ENCODE assay signal across 8 cellular contexts in genomic region chr1:25338188-25338981, GRCh38. TPM values are rescaled to one million over a fixed set of nuclear protein-coding genes. Genes with fewer than 3 reads are reported as not detected.
A peak's percentile ranks its signal among the peaks of the same experiment; 100 is the strongest.
DNase-seq lines count a peak whose midpoint lies in the region; ATAC-seq, FAIRE-seq and TF ChIP-seq lines count a peak whose summit lies in the region.

TSS of gene TMEM50A (plus strand) at chr1:25338334. CDS start at chr1:25340487, 2,153 bp downstream.

- H3K27ac ChIP-seq in H1 (ENCODE audit: low read depth, low read length): peak within 1 kb of the TSS; percentile 89
- H3K27ac ChIP-seq in mesenchymal stem cell (ENCODE audit: low read length, poor library complexity, severe bottlenecking): peak within 1 kb of the TSS; percentile 98

- peak; percentile 64 for ATAC-seq in GM19468 (IDR thresholded peaks at IDR 0.05; ENCODE audit: extremely low read depth, unreplicated experiment)
- peak; percentile 82 for ATAC-seq in activated CD8-positive, alpha-beta memory T cell treated with anti-CD3 and anti-CD28 coated beads, Interleukin-2, amount 10 ng/mL, durations not matched to agents 7 days and 5 days

- no peak within 1 kb of the TSS for H2BK15ac ChIP-seq in H1 (ENCODE audit: low read length)
- H2BK15ac ChIP-seq in mesenchymal stem cell (ENCODE audit: low read depth, poor library complexity, severe bottlenecking): peak within 1 kb of the TSS; percentile 92

- H3K9ac ChIP-seq in H1 (replicated peaks in 1 of 4; ENCODE audit: extremely low read depth in 1 of 4, low read depth in 3 of 4, low read length in 3 of 4) (peak within 1 kb of the TSS; percentile 79 to 95 (median 82)), mesenchymal stem cell (ENCODE audit: low read length) (peak within 1 kb of the TSS; percentile 96)

- H3K14ac ChIP-seq in H1 (ENCODE audit: insufficient read length) (no peak within 1 kb of the TSS), mesenchymal stem cell (ENCODE audit: low read length in 2 of 2) (peak within 1 kb of the TSS in 1 of 2 experiments; percentile 81)

- H3K27ac Mint-ChIP-seq in activated CD8-positive, alpha-beta memory T cell treated with anti-CD3 and anti-CD28 coated beads, Interleukin-2, amount 10 ng/mL, durations not matched to agents 7 days and 5 days: peak within 1 kb of the TSS; percentile 98

- H2AFZ ChIP-seq in H1 (ENCODE audit: low read length): no peak within 1 kb of the TSS; the same call in 1 of the 2 replicates
- peak within 1 kb of the TSS; percentile 98 for H2AFZ ChIP-seq in mesenchymal stem cell (ENCODE audit: low read depth, low read length)

- no peak for FAIRE-seq in H1 (lab: Jason Lieb, UNC)

- H3K9me3 Mint-ChIP-seq in activated CD8-positive, alpha-beta memory T cell treated with anti-CD3 and anti-CD28 coated beads, Interleukin-2, amount 10 ng/mL, durations not matched to agents 7 days and 5 days (ENCODE audit: low read depth): no peaks in the 10 kb centered on the region

- TF ChIP-seq RAD21 in H1 (IDR thresholded peaks at IDR 0.05 in 1 of 2, conservative IDR thresholded peaks at IDR 0.05 in 1 of 2; ENCODE audit: low read depth in 2 of 2, low read length in 2 of 2): no peak

- peak within 1 kb of the TSS; percentile 76 to 95 (median 88) for H3K4me3 ChIP-seq in H1 (ENCODE audit: extremely low read depth in 1 of 4, insufficient read depth in 2 of 4, low read depth in 3 of 4, low read length in 4 of 4)
- H3K4me3 ChIP-seq in mesenchymal stem cell (ENCODE audit: insufficient read depth in 1 of 2, low read depth in 1 of 2, low read length in 2 of 2): peak within 1 kb of the TSS; percentile 86 to 92

- H2BK12ac ChIP-seq in H1 (ENCODE audit: low read depth, low read length) (no peak within 1 kb of the TSS), mesenchymal stem cell (ENCODE audit: low read length in 2 of 2) (peak within 1 kb of the TSS in 1 of 2 experiments; percentile 32)

- TF ChIP-seq CTCF in H1 (IDR thresholded peaks at IDR 0.05; ENCODE audit: control extremely low read depth in 1 of 3, insufficient read depth in 1 of 3, low read depth in 1 of 3, low read length in 3 of 3): 0 out of 4 replicates have a peak, but pooled peaks of 1 of the 3 experiments have one; percentile 0

- H3K4ac ChIP-seq in H1 (replicated peaks; ENCODE audit: insufficient read length, low read depth, low read length): peak within 1 kb of the TSS; percentile 53
- peak within 1 kb of the TSS; percentile 89 to 91 for H3K4ac ChIP-seq in mesenchymal stem cell (ENCODE audit: low read depth in 1 of 2, low read length in 2 of 2)

- H4K8ac ChIP-seq in H1 (ENCODE audit: extremely low read depth, insufficient read depth, low read length): peak within 1 kb of the TSS; percentile 95
- peak within 1 kb of the TSS; percentile 96 for H4K8ac ChIP-seq in mesenchymal stem cell (ENCODE audit: low read length)

- H3K27me3 Mint-ChIP-seq in activated CD8-positive, alpha-beta memory T cell treated with anti-CD3 and anti-CD28 coated beads, Interleukin-2, amount 10 ng/mL, durations not matched to agents 7 days and 5 days: no peaks in the 10 kb centered on the region

- peaks cover 0 to 6% (median 0%) of the 10 kb centered on the region in 4 experiments; a peak in 2 of 7 replicates for H3K4me1 ChIP-seq in H1 (replicated peaks in 1 of 4; ENCODE audit: control insufficient read depth in 3 of 4, insufficient read depth in 4 of 4, low read length in 3 of 4)
- H3K4me1 ChIP-seq in mesenchymal stem cell (ENCODE audit: control insufficient read depth, insufficient read depth, low read depth, low read length): peaks cover 3% of the 10 kb centered on the region

- H3K4me3 Mint-ChIP-seq in activated CD8-positive, alpha-beta memory T cell treated with anti-CD3 and anti-CD28 coated beads, Interleukin-2, amount 10 ng/mL, durations not matched to agents 7 days and 5 days: peak within 1 kb of the TSS; percentile 92

- peak within 1 kb of the TSS; percentile 40 for H4K91ac ChIP-seq in H1 (replicated peaks; ENCODE audit: insufficient read length, low read length)
- peak within 1 kb of the TSS; percentile 94 for H4K91ac ChIP-seq in mesenchymal stem cell (ENCODE audit: low read length)

- peaks cover 0 to 1% of the 10 kb centered on the region in 2 experiments for H4K20me1 ChIP-seq in H1 (replicated peaks in 1 of 2; ENCODE audit: control insufficient read depth in 1 of 2, insufficient read depth in 2 of 2, low read length in 2 of 2)

- no peak within 1 kb of the TSS for H2BK20ac ChIP-seq in H1 (ENCODE audit: low read length)

- peak; percentile 93 for DNase-seq in COLO829 (ENCODE audit: low spot score)
- peak; percentile 72 for DNase-seq in HS-5 (ENCODE audit: low read depth)
- peak; percentile 82 for DNase-seq in NOMO-1 treated with dmso at 0.1 percent for 144 hours (lab: John Stamatoyannopoulos, UW; ENCODE audit: unreplicated experiment)
- DNase-seq in activated CD8-positive, alpha-beta memory T cell treated with anti-CD3 and anti-CD28 coated beads, Interleukin-2, amount 10 ng/mL, durations not matched to agents 7 days and 5 days: peak; percentile 92
- DNase-seq in H1 (ENCODE audit: low read depth in 1 of 2, low spot score in 2 of 2): peak; percentile 53 to 96
- DNase-seq in mesenchymal stem cell: peak; percentile 94
- DNase-seq in stimulated activated CD8-positive, alpha-beta memory T cell treated with anti-CD3 and anti-CD28 coated beads, Interleukin-15, amount 100 ng/mL, for 1 hour (ENCODE audit: low read depth): peak; percentile 78

- H3K9me3 ChIP-seq in H1 (ENCODE audit: insufficient read depth in 2 of 2, low read depth in 1 of 2, low read length in 1 of 2) (no peaks in the 10 kb centered on the region), mesenchymal stem cell (ENCODE audit: control insufficient read depth, low read length) (no peaks in the 10 kb centered on the region)

- TF ChIP-seq POLR2A in H1 (IDR thresholded peaks at IDR 0.05; ENCODE audit: control extremely low read depth in 1 of 2, low read depth in 2 of 2, low read length in 2 of 2): peak in 1 of 2 experiments; percentile 71; a peak in 2 of 3 replicates

- 2% methylated on average over 47 of the region's 75 CpGs; no CpG with 5 or more reads in 1 of the 2 experiments for WGBS in H1 (ENCODE audit: extremely low coverage in 1 of 2, insufficient coverage in 1 of 2, insufficient read length in 1 of 2, insufficient replicate concordance in 2 of 2, low coverage in 1 of 2, low lambda C conversion rate in 2 of 2, missing lambda C conversion rate in 1 of 2), 2 experiments
- under 1% methylated on average over 43 of the region's 75 CpGs for WGBS in mesenchymal stem cell

- H3K18ac ChIP-seq in H1 (ENCODE audit: extremely low read depth, low read length): peak within 1 kb of the TSS; percentile 51
- peak within 1 kb of the TSS; percentile 83 to 98 for H3K18ac ChIP-seq in mesenchymal stem cell (ENCODE audit: low read depth in 1 of 2, low read length in 2 of 2)

- peaks cover 17% of the 10 kb centered on the region for H3K36me3 Mint-ChIP-seq in activated CD8-positive, alpha-beta memory T cell treated with anti-CD3 and anti-CD28 coated beads, Interleukin-2, amount 10 ng/mL, durations not matched to agents 7 days and 5 days

- H3K23ac ChIP-seq in H1 (ENCODE audit: insufficient read length) (no peak within 1 kb of the TSS), mesenchymal stem cell (ENCODE audit: low read length in 2 of 2) (peak within 1 kb of the TSS in 1 of 2 experiments; percentile 1)

- no peaks in the 10 kb centered on the region for H3K79me1 ChIP-seq in H1 (ENCODE audit: low read depth, low read length)
- peaks cover 2% of the 10 kb centered on the region for H3K79me1 ChIP-seq in mesenchymal stem cell (replicated peaks; ENCODE audit: low read length, poor library complexity, severe bottlenecking)

- H3K36me3 ChIP-seq in H1 (ENCODE audit: control insufficient read depth in 2 of 4, insufficient read depth in 4 of 4, low read length in 3 of 4) (peaks cover 0 to 7% (median 2%) of the 10 kb centered on the region in 4 experiments; a peak in 3 of 8 replicates), mesenchymal stem cell (ENCODE audit: control insufficient read depth in 1 of 2, insufficient read depth in 2 of 2, low read depth in 1 of 2, low read length in 2 of 2) (peaks cover 3 to 16% of the 10 kb centered on the region in 2 experiments)

- no peak within 1 kb of the TSS for H2AK5ac ChIP-seq in H1 (ENCODE audit: low read depth, low read length)
- no peak within 1 kb of the TSS for H2AK5ac ChIP-seq in mesenchymal stem cell (ENCODE audit: low read length, severe bottlenecking)

- H3K23me2 ChIP-seq in H1 (ENCODE audit: low read depth, low read length): no peaks in the 10 kb centered on the region

- H2BK5ac ChIP-seq in H1 (ENCODE audit: low read depth, low read length) (peak within 1 kb of the TSS; percentile 92), mesenchymal stem cell (ENCODE audit: low read depth, low read length, poor library complexity, severe bottlenecking) (peak within 1 kb of the TSS; percentile 96)

- H3K4me1 Mint-ChIP-seq in activated CD8-positive, alpha-beta memory T cell treated with anti-CD3 and anti-CD28 coated beads, Interleukin-2, amount 10 ng/mL, durations not matched to agents 7 days and 5 days: peaks cover 27% of the 10 kb centered on the region

- H3K56ac ChIP-seq in H1 (replicated peaks; ENCODE audit: insufficient read length, low read depth, low read length): peak within 1 kb of the TSS; percentile 92

- TF ChIP-seq EP300 in H1 (IDR thresholded peaks at IDR 0.05; ENCODE audit: borderline replicate concordance in 1 of 2, low read depth in 2 of 2, low read length in 2 of 2): no peak

- H3K79me2 ChIP-seq in H1 (ENCODE audit: control insufficient read depth in 1 of 2, insufficient read depth in 2 of 2, low read length in 2 of 2): peaks cover 0 to 51% of the 10 kb centered on the region in 2 experiments; a peak in 2 of 4 replicates

- H3K4me2 ChIP-seq in H1 (ENCODE audit: insufficient read depth in 1 of 2, low read depth in 2 of 2, low read length in 2 of 2) (peak within 1 kb of the TSS; percentile 71 to 79), mesenchymal stem cell (ENCODE audit: low read length, poor library complexity, severe bottlenecking) (peak within 1 kb of the TSS; percentile 85)

- CTCF ChIA-PET in activated CD8-positive, alpha-beta memory T cell treated with anti-CD3 and anti-CD28 coated beads, Interleukin-2, amount 10 ng/mL, durations not matched to agents 7 days and 5 days (lab: Charles Lee): no interaction called here
- CTCF ChIA-PET in H1 (lab: Charles Lee; ENCODE audit: partially characterized antibody): interaction anchor here (1.1 kb wide), 1 partner anchor 181 kb away, joined by 3 read pairs; no protein-coding TSS in a partner anchor

- H3K27me3 ChIP-seq in H1 (replicated peaks in 1 of 4; ENCODE audit: control insufficient read depth in 3 of 4, extremely low read depth in 1 of 4, insufficient read depth in 3 of 4, low read length in 3 of 4) (no peaks in the 10 kb centered on the region), mesenchymal stem cell (ENCODE audit: control insufficient read depth in 1 of 2, insufficient read depth in 1 of 2, low read length in 2 of 2) (no peaks in the 10 kb centered on the region)

- POLR2A ChIA-PET in H1 (lab: Charles Lee; ENCODE audit: partially characterized antibody): no interaction called here

- no peak within 1 kb of the TSS for H2BK120ac ChIP-seq in H1 (replicated peaks; ENCODE audit: low read depth, low read length)
- H2BK120ac ChIP-seq in mesenchymal stem cell (ENCODE audit: low read depth, low read length): peak within 1 kb of the TSS; percentile 86

- peak within 1 kb of the TSS; percentile 88 for H4K5ac ChIP-seq in H1 (ENCODE audit: insufficient read length, low read depth, low read length)

RNA-seq across cellular contexts. Expression of gene TMEM50A, which starts in this region (rescaled TPM):
- total RNA-seq in activated CD8-positive, alpha-beta memory T cell treated with anti-CD3 and anti-CD28 coated beads, Interleukin-2, amount 10 ng/mL, durations not matched to agents 7 days and 5 days: 100 to 1,000 TPM; 130 to 162 TPM
- 92.3 and 98.6 TPM in 2 replicates for total RNA-seq in H1 (2021; fragmentation: NEBNext Ultra II Directional; extraction: Animal tissue kit (Norgen Biotek cat#: 25700))
- polyA plus RNA-seq in H1 (2011; rRNA removed): 67.4 and 111 TPM in 2 replicates
- 93.0 TPM for polyA plus RNA-seq in H1 (2011; cell fraction: cytosol; rRNA removed)
- 11.8 TPM for polyA plus RNA-seq in H1 (2011; cell fraction: nucleus; rRNA removed)
- polyA plus RNA-seq in H1 (2012, experiment 1 of 2): 73.5 to 100 TPM (median 80.5 TPM) in 4 replicates
- polyA plus RNA-seq in H1 (2012, experiment 2 of 2): 29.5 TPM
- 117 TPM for polyA plus RNA-seq in H1 (2013, experiment 1 of 2)
- 121 TPM for polyA plus RNA-seq in H1 (2013, experiment 2 of 2)
- 24.4 and 27.0 TPM in 2 replicates for polyA minus RNA-seq in H1 (2011; rRNA and poly(A)+ RNA removed)
- 29.7 TPM for polyA minus RNA-seq in H1 (2011; cell fraction: cytosol; rRNA and poly(A)+ RNA removed)
- 16.1 TPM for polyA minus RNA-seq in H1 (2011; cell fraction: nucleus; rRNA and poly(A)+ RNA removed)
- 142 TPM for polyA plus RNA-seq in mesenchymal stem cell (2013, experiment 1 of 2)
- 145 TPM for polyA plus RNA-seq in mesenchymal stem cell (2013, experiment 2 of 2)

Comparison
In these comparisons a context has a peak if more than half of its experiments do, and no peak if none do; other contexts are left out.
1. Peak in every context shown above with its lines: DNase-seq, ATAC-seq, H3K4me3 ChIP-seq and H3K27ac ChIP-seq.